In the genomic region with DNA sequence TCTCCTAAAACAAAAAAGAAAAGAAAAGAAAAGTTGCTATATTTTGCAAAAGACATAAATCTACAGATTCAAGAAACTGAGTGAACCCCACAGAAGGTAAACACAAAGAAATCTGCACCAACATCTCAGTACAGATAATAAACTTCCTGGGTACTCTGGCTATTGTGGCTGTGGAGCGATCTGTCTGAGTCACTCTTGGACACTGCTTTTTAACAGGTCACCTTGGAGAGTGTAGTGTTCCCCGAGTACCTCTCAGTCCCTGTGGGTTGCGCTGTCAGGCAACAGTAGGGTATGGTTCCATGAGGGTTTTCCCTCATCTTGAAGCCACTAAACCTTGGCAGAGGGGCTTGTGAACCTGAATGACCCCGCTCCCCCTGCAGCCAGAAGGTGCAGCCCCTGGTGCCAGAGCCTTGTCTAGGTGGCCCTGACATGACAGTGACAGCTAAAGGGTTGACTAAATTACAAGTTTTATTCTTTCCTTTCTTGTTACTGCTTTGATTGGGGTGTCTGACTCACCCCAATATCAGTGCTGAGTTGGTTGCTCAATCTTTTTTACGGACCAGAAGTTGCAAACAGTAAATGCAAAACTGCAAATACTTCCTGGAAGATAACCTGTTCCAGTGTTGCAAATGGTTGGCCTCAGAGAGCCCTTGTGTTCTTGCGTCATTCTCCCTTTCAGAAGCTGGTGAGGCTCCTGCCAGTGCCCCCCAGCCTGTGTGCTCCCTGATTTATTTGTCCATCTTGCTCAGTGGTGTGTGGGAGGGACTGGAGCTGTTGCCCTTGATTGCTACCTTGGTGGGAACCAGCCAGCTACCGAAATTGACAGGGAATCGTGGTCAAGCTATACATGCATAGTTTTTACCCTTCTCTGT, we compare ENCODE assay signal across 1 cellular context.
TF ChIP-seq lines count a peak whose summit lies in the region.

No MANE protein-coding gene starts in this region.

TF ChIP-seq in HepG2, 621 proteins besides CTCF, POLR2A, EP300 and RAD21 (continued from another document):
- TF ChIP-seq DMTF1 (CRISPR knock-in tag; IDR thresholded peaks at IDR 0.05) = no peak
- TF ChIP-seq TEF (CRISPR knock-in tag; IDR thresholded peaks at IDR 0.05) = no peak
- TF ChIP-seq ZNF33A (CRISPR knock-in tag; IDR thresholded peaks at IDR 0.05; ENCODE audit: borderline replicate concordance) = no peak
- no peak for TF ChIP-seq MIER2 (CRISPR knock-in tag; IDR thresholded peaks at IDR 0.05)
- no peak for TF ChIP-seq ZNF572 (CRISPR knock-in tag; IDR thresholded peaks at IDR 0.05)
- no peak for TF ChIP-seq NFYB (CRISPR knock-in tag; IDR thresholded peaks at IDR 0.05)
- peak; percentile 71 for TF ChIP-seq RBM22 (optimal IDR thresholded peaks at IDR 0.05; ENCODE audit: low read length)
- 0 out of 2 replicates have a peak, but pooled peaks have one; percentile 18 for TF ChIP-seq KMT2B (CRISPR knock-in tag; IDR thresholded peaks at IDR 0.05)
- TF ChIP-seq ZNF678 (CRISPR knock-in tag; IDR thresholded peaks at IDR 0.05) = no peak
- TF ChIP-seq CREM (IDR thresholded peaks at IDR 0.05) = no peak
- TF ChIP-seq CREM (CRISPR knock-in tag; IDR thresholded peaks at IDR 0.05) = no peak
- TF ChIP-seq ZSCAN31 (CRISPR knock-in tag; IDR thresholded peaks at IDR 0.05; ENCODE audit: low read depth) = no peak
- TF ChIP-seq, protein P1, sequence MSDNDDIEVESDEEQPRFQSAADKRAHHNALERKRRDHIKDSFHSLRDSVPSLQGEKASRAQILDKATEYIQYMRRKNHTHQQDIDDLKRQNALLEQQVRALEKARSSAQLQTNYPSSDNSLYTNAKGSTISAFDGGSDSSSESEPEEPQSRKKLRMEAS (IDR thresholded peaks at IDR 0.05) = no peak
- no peak for TF ChIP-seq ZBTB42 (CRISPR knock-in tag; IDR thresholded peaks at IDR 0.05)
- TF ChIP-seq ZBTB39 (CRISPR knock-in tag; IDR thresholded peaks at IDR 0.05) = no peak
- TF ChIP-seq, protein P2, sequence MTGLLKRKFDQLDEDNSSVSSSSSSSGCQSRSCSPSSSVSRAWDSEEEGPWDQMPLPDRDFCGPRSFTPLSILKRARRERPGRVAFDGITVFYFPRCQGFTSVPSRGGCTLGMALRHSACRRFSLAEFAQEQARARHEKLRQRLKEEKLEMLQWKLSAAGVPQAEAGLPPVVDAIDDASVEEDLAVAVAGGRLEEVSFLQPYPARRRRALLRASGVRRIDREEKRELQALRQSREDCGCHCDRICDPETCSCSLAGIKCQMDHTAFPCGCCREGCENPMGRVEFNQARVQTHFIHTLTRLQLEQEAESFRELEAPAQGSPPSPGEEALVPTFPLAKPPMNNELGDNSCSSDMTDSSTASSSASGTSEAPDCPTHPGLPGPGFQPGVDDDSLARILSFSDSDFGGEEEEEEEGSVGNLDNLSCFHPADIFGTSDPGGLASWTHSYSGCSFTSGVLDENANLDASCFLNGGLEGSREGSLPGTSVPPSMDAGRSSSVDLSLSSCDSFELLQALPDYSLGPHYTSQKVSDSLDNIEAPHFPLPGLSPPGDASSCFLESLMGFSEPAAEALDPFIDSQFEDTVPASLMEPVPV (CRISPR knock-in tag; IDR thresholded peaks at IDR 0.05) = no peak; the same call in 1 of the 2 replicates
- TF ChIP-seq ZNF614 (CRISPR knock-in tag; IDR thresholded peaks at IDR 0.05; ENCODE audit: borderline replicate concordance) = 0 out of 2 replicates have a peak, but pooled peaks have one; percentile 48
- no peak for TF ChIP-seq ZNF782 (CRISPR knock-in tag; IDR thresholded peaks at IDR 0.05; ENCODE audit: borderline replicate concordance)
- no peak for TF ChIP-seq PBX3 (CRISPR knock-in tag; IDR thresholded peaks at IDR 0.05; ENCODE audit: borderline replicate concordance)
- no peak for TF ChIP-seq ZNF253 (CRISPR knock-in tag; IDR thresholded peaks at IDR 0.05; ENCODE audit: borderline replicate concordance)
- no peak for TF ChIP-seq CREB1 (IDR thresholded peaks at IDR 0.05)
- peak; percentile 63 for TF ChIP-seq CREB1 (CRISPR knock-in tag; IDR thresholded peaks at IDR 0.05)
- no peak for TF ChIP-seq CHD2 (IDR thresholded peaks at IDR 0.05; ENCODE audit: low read depth, low read length)
- no peak for TF ChIP-seq ZNF101 (CRISPR knock-in tag; IDR thresholded peaks at IDR 0.05; ENCODE audit: borderline replicate concordance, low read depth)
- no peak for TF ChIP-seq EHMT2 (IDR thresholded peaks at IDR 0.05; ENCODE audit: borderline replicate concordance, low read depth, low read length)
- TF ChIP-seq NFRKB (IDR thresholded peaks at IDR 0.05) = no peak
- TF ChIP-seq, protein P3, sequence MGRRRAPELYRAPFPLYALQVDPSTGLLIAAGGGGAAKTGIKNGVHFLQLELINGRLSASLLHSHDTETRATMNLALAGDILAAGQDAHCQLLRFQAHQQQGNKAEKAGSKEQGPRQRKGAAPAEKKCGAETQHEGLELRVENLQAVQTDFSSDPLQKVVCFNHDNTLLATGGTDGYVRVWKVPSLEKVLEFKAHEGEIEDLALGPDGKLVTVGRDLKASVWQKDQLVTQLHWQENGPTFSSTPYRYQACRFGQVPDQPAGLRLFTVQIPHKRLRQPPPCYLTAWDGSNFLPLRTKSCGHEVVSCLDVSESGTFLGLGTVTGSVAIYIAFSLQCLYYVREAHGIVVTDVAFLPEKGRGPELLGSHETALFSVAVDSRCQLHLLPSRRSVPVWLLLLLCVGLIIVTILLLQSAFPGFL (CRISPR knock-in tag; IDR thresholded peaks at IDR 0.05) = no peak
- TF ChIP-seq ARNTL (CRISPR knock-in tag; IDR thresholded peaks at IDR 0.05) = 0 out of 2 replicates have a peak, but pooled peaks have one; percentile 35
- no peak for TF ChIP-seq HMGA1 (CRISPR knock-in tag; conservative IDR thresholded peaks at IDR 0.05)
- TF ChIP-seq TEAD2 (CRISPR knock-in tag; IDR thresholded peaks at IDR 0.05) = no peak
- no peak for TF ChIP-seq TRIM22 (IDR thresholded peaks at IDR 0.05)
- TF ChIP-seq XBP1 (CRISPR knock-in tag; IDR thresholded peaks at IDR 0.05) = no peak
